8 cellular contexts compared by ENCODE assay signal in the genomic region with DNA sequence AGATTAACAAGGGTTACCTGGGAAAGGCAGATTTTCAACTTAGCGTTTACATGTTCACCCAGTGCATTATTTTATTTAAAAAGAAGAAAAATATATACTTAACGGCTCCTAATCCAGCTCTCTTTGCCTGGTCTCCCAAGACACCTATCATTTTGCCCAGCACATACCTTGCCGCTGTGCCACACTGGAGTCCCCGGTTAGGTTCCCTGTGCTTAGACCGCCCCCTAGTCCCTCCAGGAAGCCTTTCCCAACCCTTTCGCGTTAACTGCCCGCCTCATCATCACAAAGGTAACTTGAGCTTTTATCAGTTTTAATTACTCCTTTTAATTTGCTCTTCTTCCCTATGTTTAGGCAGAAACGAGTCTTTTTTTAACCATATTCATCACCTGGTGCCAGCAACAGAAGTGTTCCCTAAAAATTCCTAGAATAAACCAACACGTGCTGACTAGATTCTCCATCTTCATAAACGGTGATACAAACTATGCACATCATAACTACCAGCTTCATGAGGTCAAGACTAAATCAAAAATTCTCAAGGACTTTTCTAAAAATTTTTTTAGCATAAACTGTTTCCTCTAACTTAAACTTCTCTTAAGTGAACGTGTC. TPM values are rescaled to one million over a fixed set of nuclear protein-coding genes. Genes with fewer than 3 reads are reported as not detected.
A peak's percentile ranks its signal among the peaks of the same experiment; 100 is the strongest.
DNase-seq lines count a peak whose midpoint lies in the region; ATAC-seq and TF ChIP-seq lines count a peak whose summit lies in the region.

No MANE protein-coding gene starts in this region.

- no peak for ATAC-seq in activated CD8-positive, alpha-beta T cell treated with anti-CD3 and anti-CD28 coated beads, Interleukin-2, amount 10 ng/mL, durations not matched to agents 7 days and 5 days
- ATAC-seq in left cardiac atrium (peak; percentile 29 to 41), psoas muscle (peak; percentile 34 to 49 (median 46))
- no peak for ATAC-seq in activated CD4-positive, CD25-positive, alpha-beta regulatory T cell treated with anti-CD3 and anti-CD28 coated beads, Interleukin-2, amount 50 U/mL, for 24 hours

- peaks cover 22% of the 10 kb centered on the region for H3K4me1 Mint-ChIP-seq in activated CD8-positive, alpha-beta T cell treated with anti-CD3 and anti-CD28 coated beads, Interleukin-2, amount 10 ng/mL, durations not matched to agents 7 days and 5 days (ENCODE audit: low read depth)

- no peaks in the 10 kb centered on the region for H3K27me3 Mint-ChIP-seq in activated CD8-positive, alpha-beta T cell treated with anti-CD3 and anti-CD28 coated beads, Interleukin-2, amount 10 ng/mL, durations not matched to agents 7 days and 5 days (ENCODE audit: low read depth)

- peaks cover 40% of the 10 kb centered on the region for H3K36me3 Mint-ChIP-seq in activated CD8-positive, alpha-beta T cell treated with anti-CD3 and anti-CD28 coated beads, Interleukin-2, amount 10 ng/mL, durations not matched to agents 7 days and 5 days (ENCODE audit: low read depth)

- peak overlapping the region; percentile 74 for H3K4me3 ChIP-seq in psoas muscle

- no peaks in the 10 kb centered on the region for H3K9me3 Mint-ChIP-seq in activated CD8-positive, alpha-beta T cell treated with anti-CD3 and anti-CD28 coated beads, Interleukin-2, amount 10 ng/mL, durations not matched to agents 7 days and 5 days (ENCODE audit: insufficient read depth)

- TF ChIP-seq RAD21 in Ishikawa (IDR thresholded peaks at IDR 0.05; ENCODE audit: low read depth): peak; percentile 36; the same call in 1 of the 2 replicates

- CTCF ChIA-PET in activated CD8-positive, alpha-beta T cell treated with anti-CD3 and anti-CD28 coated beads, Interleukin-2, amount 10 ng/mL, durations not matched to agents 7 days and 5 days (lab: Charles Lee): interaction anchor here (1.0 to 1.3 kb wide), 4 partner anchors 8 to 37 kb away, joined by 3 read pairs; no protein-coding TSS in a partner anchor

- H3K9me3 ChIP-seq in psoas muscle: no peaks in the 10 kb centered on the region

- TF ChIP-seq CTCF in psoas muscle (IDR thresholded peaks at IDR 0.05) (no peak), GM10266 (IDR thresholded peaks at IDR 0.05; ENCODE audit: control insufficient read depth, insufficient read depth, low read depth, missing control alignments) (no peak)

- H3K36me3 ChIP-seq in psoas muscle (ENCODE audit: insufficient read depth in 1 of 2, low read depth in 1 of 2): peaks cover 7 to 57% of the 10 kb centered on the region in 2 donors

- H3K4me1 ChIP-seq in psoas muscle: peaks cover 14% of the 10 kb centered on the region

- POLR2A ChIA-PET in activated CD8-positive, alpha-beta T cell treated with anti-CD3 and anti-CD28 coated beads, Interleukin-2, amount 10 ng/mL, durations not matched to agents 7 days and 5 days (lab: Charles Lee): interaction anchor here (0.6 to 4.1 kb wide), 3 partner anchors 19 to 31 kb away, joined by 3 to 30 read pairs (median 5); a partner anchor contains a TSS

- WGBS in psoas muscle, 3 donors: 48 to 58% (median 50%) methylated on average over 12 of the region's 12 CpGs

- H3K27me3 ChIP-seq in psoas muscle (ENCODE audit: insufficient read depth in 3 of 3, low read length in 2 of 3): no peaks in the 10 kb centered on the region

- intact Hi-C loops in left cardiac atrium (cut with DNase I) (no loop called here), psoas muscle (cut with DNase I) (no loop called here)

- no peak for TF ChIP-seq EP300 in Ishikawa (IDR thresholded peaks at IDR 0.05; ENCODE audit: borderline replicate concordance)

- H3K4me3 Mint-ChIP-seq in activated CD8-positive, alpha-beta T cell treated with anti-CD3 and anti-CD28 coated beads, Interleukin-2, amount 10 ng/mL, durations not matched to agents 7 days and 5 days: peak overlapping the region; percentile 76

- DNase-seq in DMS 273 (lab: John Stamatoyannopoulos, UW; ENCODE audit: unreplicated experiment) (peak; percentile 76), left cardiac atrium (no peak), psoas muscle (no peak), midbrain (lab: John Stamatoyannopoulos, UW) (no peak), GM10266 (ENCODE audit: extremely low spot score) (no peak)
- DNase-seq in activated CD8-positive, alpha-beta T cell treated with anti-CD3 and anti-CD28 coated beads, Interleukin-2, amount 10 ng/mL, durations not matched to agents 7 days and 5 days: no peak

- peak overlapping the region; percentile 79 for H3K27ac Mint-ChIP-seq in activated CD8-positive, alpha-beta T cell treated with anti-CD3 and anti-CD28 coated beads, Interleukin-2, amount 10 ng/mL, durations not matched to agents 7 days and 5 days

- peak overlapping the region; percentile 97 for H3K27ac ChIP-seq in psoas muscle

TF ChIP-seq in Ishikawa, 13 proteins besides CTCF, POLR2A, EP300 and RAD21:
- no peak for TF ChIP-seq CREB1 (IDR thresholded peaks at IDR 0.05; ENCODE audit: low read depth)
- TF ChIP-seq, protein P1, sequence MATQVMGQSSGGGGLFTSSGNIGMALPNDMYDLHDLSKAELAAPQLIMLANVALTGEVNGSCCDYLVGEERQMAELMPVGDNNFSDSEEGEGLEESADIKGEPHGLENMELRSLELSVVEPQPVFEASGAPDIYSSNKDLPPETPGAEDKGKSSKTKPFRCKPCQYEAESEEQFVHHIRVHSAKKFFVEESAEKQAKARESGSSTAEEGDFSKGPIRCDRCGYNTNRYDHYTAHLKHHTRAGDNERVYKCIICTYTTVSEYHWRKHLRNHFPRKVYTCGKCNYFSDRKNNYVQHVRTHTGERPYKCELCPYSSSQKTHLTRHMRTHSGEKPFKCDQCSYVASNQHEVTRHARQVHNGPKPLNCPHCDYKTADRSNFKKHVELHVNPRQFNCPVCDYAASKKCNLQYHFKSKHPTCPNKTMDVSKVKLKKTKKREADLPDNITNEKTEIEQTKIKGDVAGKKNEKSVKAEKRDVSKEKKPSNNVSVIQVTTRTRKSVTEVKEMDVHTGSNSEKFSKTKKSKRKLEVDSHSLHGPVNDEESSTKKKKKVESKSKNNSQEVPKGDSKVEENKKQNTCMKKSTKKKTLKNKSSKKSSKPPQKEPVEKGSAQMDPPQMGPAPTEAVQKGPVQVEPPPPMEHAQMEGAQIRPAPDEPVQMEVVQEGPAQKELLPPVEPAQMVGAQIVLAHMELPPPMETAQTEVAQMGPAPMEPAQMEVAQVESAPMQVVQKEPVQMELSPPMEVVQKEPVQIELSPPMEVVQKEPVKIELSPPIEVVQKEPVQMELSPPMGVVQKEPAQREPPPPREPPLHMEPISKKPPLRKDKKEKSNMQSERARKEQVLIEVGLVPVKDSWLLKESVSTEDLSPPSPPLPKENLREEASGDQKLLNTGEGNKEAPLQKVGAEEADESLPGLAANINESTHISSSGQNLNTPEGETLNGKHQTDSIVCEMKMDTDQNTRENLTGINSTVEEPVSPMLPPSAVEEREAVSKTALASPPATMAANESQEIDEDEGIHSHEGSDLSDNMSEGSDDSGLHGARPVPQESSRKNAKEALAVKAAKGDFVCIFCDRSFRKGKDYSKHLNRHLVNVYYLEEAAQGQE (IDR thresholded peaks at IDR 0.05; ENCODE audit: low read depth): no peak
- TF ChIP-seq, protein P2, sequence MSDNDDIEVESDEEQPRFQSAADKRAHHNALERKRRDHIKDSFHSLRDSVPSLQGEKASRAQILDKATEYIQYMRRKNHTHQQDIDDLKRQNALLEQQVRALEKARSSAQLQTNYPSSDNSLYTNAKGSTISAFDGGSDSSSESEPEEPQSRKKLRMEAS (IDR thresholded peaks at IDR 0.05): no peak
- TF ChIP-seq YY1 (IDR thresholded peaks at IDR 0.05; ENCODE audit: low read depth): no peak
- no peak for TF ChIP-seq ZBTB7A (IDR thresholded peaks at IDR 0.05; ENCODE audit: low read depth)
- no peak for TF ChIP-seq EGR1 (IDR thresholded peaks at IDR 0.05)
- no peak for TF ChIP-seq FOXM1 (IDR thresholded peaks at IDR 0.05; ENCODE audit: borderline replicate concordance, low read depth)
- TF ChIP-seq TEAD4 (IDR thresholded peaks at IDR 0.05): no peak

RNA-seq across cellular contexts. Expression of a gene that starts 19.7 kb away (rescaled TPM):
- total RNA-seq in activated CD8-positive, alpha-beta T cell treated with anti-CD3 and anti-CD28 coated beads, Interleukin-2, amount 10 ng/mL, durations not matched to agents 7 days and 5 days: 100 to 1,000 TPM; 158 to 159 TPM
- total RNA-seq in left cardiac atrium (10 to 100 TPM; 75.5 to 93.2 TPM), psoas muscle (10 to 100 TPM; 41.7 to 88.3 (median 68.8) TPM)
- polyA plus RNA-seq in psoas muscle: 100 to 1,000 TPM in 1 of 3 donors, 10 to 100 TPM in 2; 46.9 to 135 (median 48.9) TPM

RNA-seq across cellular contexts. Expression of a gene that starts 31.7 kb away (rescaled TPM):
- 10 to 100 TPM; 21.7 to 22.6 TPM for total RNA-seq in activated CD8-positive, alpha-beta T cell treated with anti-CD3 and anti-CD28 coated beads, Interleukin-2, amount 10 ng/mL, durations not matched to agents 7 days and 5 days
- total RNA-seq in left cardiac atrium (10 to 100 TPM; 14.2 to 16.7 TPM), psoas muscle (10 to 100 TPM; 15.4 to 18.4 (median 16.7) TPM)
- polyA plus RNA-seq in psoas muscle: 10 to 100 TPM in 2 of 3 donors, 1 to 10 TPM in 1; 8.4 to 15.5 (median 11.6) TPM

RNA-seq across cellular contexts. Expression of a gene that starts 43.4 kb away (rescaled TPM):
- total RNA-seq in activated CD8-positive, alpha-beta T cell treated with anti-CD3 and anti-CD28 coated beads, Interleukin-2, amount 10 ng/mL, durations not matched to agents 7 days and 5 days: 10 to 100 TPM; 33.1 to 35.9 TPM
- 10 to 100 TPM; 13.4 to 15.6 TPM for total RNA-seq in left cardiac atrium
- 10 to 100 TPM; 12.9 to 21.0 (median 14.9) TPM for total RNA-seq in psoas muscle
- 10 to 100 TPM; 14.3 to 37.7 (median 31.2) TPM for polyA plus RNA-seq in psoas muscle

Comparison
In these comparisons a context has a peak if more than half of its experiments do, and no peak if none do; other contexts are left out.
1. ATAC-seq: peak in left cardiac atrium (2 of 2) and psoas muscle (4 of 4); none in activated CD8-positive, alpha-beta T cell treated with anti-CD3 and anti-CD28 coated beads, Interleukin-2, amount 10 ng/mL, durations not matched to agents 7 days and 5 days (single experiment) and activated CD4-positive, CD25-positive, alpha-beta regulatory T cell treated with anti-CD3 and anti-CD28 coated beads, Interleukin-2, amount 50 U/mL, for 24 hours (0 of 2).